Comparison of ENCODE assay signal across 28 cellular contexts in the genomic region with DNA sequence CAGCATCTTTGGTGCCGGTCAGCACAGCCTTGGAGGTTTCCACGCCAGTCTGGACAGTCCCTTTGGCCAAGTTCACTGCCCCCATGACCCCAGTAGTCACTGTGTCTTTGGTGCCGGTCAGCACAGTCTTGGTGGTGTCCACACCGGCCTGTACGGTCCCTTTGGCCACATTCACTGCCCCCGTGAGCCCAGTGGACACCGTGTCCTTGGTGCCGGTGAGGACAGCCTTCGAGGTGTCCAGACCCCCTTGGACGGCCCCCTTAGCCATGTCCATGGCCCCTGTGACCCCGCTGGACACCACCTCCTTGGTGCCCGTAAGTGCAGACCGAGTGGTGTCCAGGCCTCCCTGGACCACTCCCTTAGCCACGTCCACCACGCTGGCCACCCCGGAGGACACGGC. TPM values are rescaled to one million over a fixed set of nuclear protein-coding genes. Genes with fewer than 3 reads are reported as not detected.
"Had no signal": no experiment of that assay in that cellular context is flagged by ENCODE, and none has a peak within 500 bp of the region (broad histone marks: within the 10 kb centered on the region; RNA-seq: fewer than 3 reads in every experiment).

No MANE protein-coding gene starts in this region.

- H3K9me3 ChIP-seq: heart left ventricle, left lung, pancreas, right atrium auricular region, sigmoid colon, suprapubic skin, thoracic aorta, tibial artery, upper lobe of right lung had no signal

- DNase-seq: glutamatergic neuron; hypothalamus; immature natural killer cell; kidney; left colon; left lung; mesendoderm; naive B cell; natural killer cell; nephron progenitor cell; pancreas; sigmoid colon; stimulated activated CD4-positive, alpha-beta T cell treated with anti-CD3 and anti-CD28 coated beads, Interleukin-1b, Interleukin-23, amount 100 ng/mL, for 48 hours; stimulated activated CD4-positive, alpha-beta T cell treated with anti-CD3 and anti-CD28 coated beads, Interleukin-2, amount 100 ng/mL, for 48 hours; stimulated activated naive CD4-positive, alpha-beta T cell treated with Interleukin-2 at 50 U/mL for 16 hours; stimulated activated naive CD8-positive, alpha-beta T cell treated with anti-CD3 and anti-CD28 coated beads, Interleukin-15, amount 100 ng/mL, for 72 hours; tibial artery; trophoblast cell; upper lobe of right lung had no signal

- H3K9me3 Mint-ChIP-seq: immature natural killer cell; mesothelial cell of epicardium; naive B cell; natural killer cell; nephron progenitor cell; neural progenitor cell; stimulated activated naive CD8-positive, alpha-beta T cell treated with anti-CD3 and anti-CD28 coated beads, Interleukin-15, amount 100 ng/mL, for 72 hours had no signal

- H3K27ac Mint-ChIP-seq: mesothelial cell of epicardium, naive B cell, natural killer cell, neural progenitor cell had no signal

- H3K4me3 Mint-ChIP-seq: immature natural killer cell; mesothelial cell of epicardium; naive B cell; natural killer cell; nephron progenitor cell; neural progenitor cell; stimulated activated naive CD8-positive, alpha-beta T cell treated with anti-CD3 and anti-CD28 coated beads, Interleukin-15, amount 100 ng/mL, for 72 hours had no signal

- H3K36me3 ChIP-seq: left lung, neural progenitor cell, pancreas, suprapubic skin, thoracic aorta, tibial artery, upper lobe of right lung had no signal

- H3K27me3 Mint-ChIP-seq: naive B cell had no signal

- H3K4me3 ChIP-seq: heart left ventricle, left lung, lung, neural progenitor cell, pancreas, right atrium auricular region, sigmoid colon, smooth muscle cell, suprapubic skin, thoracic aorta, tibial artery, upper lobe of right lung had no signal

- ATAC-seq: heart left ventricle; left colon; left lung; natural killer cell; pancreas; stimulated activated naive CD8-positive, alpha-beta T cell treated with anti-CD3 and anti-CD28 coated beads, Interleukin-15, amount 100 ng/mL, for 72 hours; upper lobe of right lung had no signal

- H3K9ac ChIP-seq: neural progenitor cell had no signal

- H3K36me3 Mint-ChIP-seq: immature natural killer cell, mesothelial cell of epicardium, naive B cell, natural killer cell, neural progenitor cell had no signal

- H3K4me1 Mint-ChIP-seq: immature natural killer cell; mesothelial cell of epicardium; naive B cell; natural killer cell; nephron progenitor cell; neural progenitor cell; stimulated activated naive CD8-positive, alpha-beta T cell treated with anti-CD3 and anti-CD28 coated beads, Interleukin-15, amount 100 ng/mL, for 72 hours had no signal

- H3K27me3 ChIP-seq: heart left ventricle, pancreas, right atrium auricular region, sigmoid colon, upper lobe of right lung had no signal

- H3K4me1 ChIP-seq: left lung, pancreas, suprapubic skin, upper lobe of right lung had no signal

- H3K27ac ChIP-seq: left lung, neural progenitor cell, pancreas, right atrium auricular region, suprapubic skin, thoracic aorta, tibial artery, upper lobe of right lung had no signal

RNA-seq across cellular contexts. Expression of gene PLIN4, which starts 5.0 kb away (rescaled TPM):
- total RNA-seq: smooth muscle cell had no signal

RNA-seq across cellular contexts. Expression of gene PLIN5, which starts 21.8 kb away (rescaled TPM):
- total RNA-seq: smooth muscle cell had no signal
- polyA plus RNA-seq: immature natural killer cell, smooth muscle cell had no signal

RNA-seq across cellular contexts. Expression of gene LRG1, which starts 26.6 kb away (rescaled TPM):
- total RNA-seq: osteoblast, smooth muscle cell had no signal
- polyA plus RNA-seq: immature natural killer cell, smooth muscle cell had no signal

RNA-seq across cellular contexts. Expression of gene SEMA6B, which starts 46.2 kb away (rescaled TPM):
- polyA plus RNA-seq: immature natural killer cell had no signal
